In genomic region chr4:16636304-16636703, GRCh38 we compare ENCODE assay signal across 26 cellular contexts.
"Had no signal": no experiment of that assay in that cellular context is flagged by ENCODE, and none has a peak within 500 bp of the region (broad histone marks: within the 10 kb centered on the region; RNA-seq: fewer than 3 reads in every experiment).

No MANE protein-coding gene starts in this region.

- H3K9me3 ChIP-seq: SJCRH30, SK-N-SH had no signal

- H3K27me3 Mint-ChIP-seq: activated CD4-positive, alpha-beta T cell treated with anti-CD3 and anti-CD28 coated beads for 36 hours; activated naive CD4-positive, alpha-beta T cell treated with anti-CD3 and anti-CD28 coated beads, Interleukin-2, amount 50 U/mL, for 24 hours; activated T-cell treated with anti-CD3 and anti-CD28 coated beads, Interleukin-2, amount 50 U/mL, for 24 hours had no signal

- H3K36me3 Mint-ChIP-seq: activated naive CD4-positive, alpha-beta T cell treated with anti-CD3 and anti-CD28 coated beads, Interleukin-2, amount 50 U/mL, for 24 hours had no signal

- H3K4me1 ChIP-seq: Peyer's patch, SJCRH30 had no signal

- DNase-seq: activated CD4-positive, alpha-beta T cell treated with anti-CD3 and anti-CD28 coated beads for 36 hours; activated CD4-positive, alpha-beta T cell treated with anti-CD3 and anti-CD28 coated beads, Interleukin-2, amount 50 U/mL, for 4 hours; activated CD8-positive, alpha-beta memory T cell treated with anti-CD3 and anti-CD28 coated beads, Interleukin-2, amount 50 U/mL, for 48 hours; activated CD8-positive, alpha-beta T cell treated with anti-CD3 and anti-CD28 coated beads, Interleukin-2, amount 10 ng/mL, durations not matched to agents 7 days and 5 days; activated effector memory CD4-positive, alpha-beta T cell treated with Interleukin-2 at 50 U/mL for 16 hours; activated naive CD4-positive, alpha-beta T cell; activated T-cell treated with anti-CD3 and anti-CD28 coated beads, Interleukin-2, amount 50 U/mL, for 24 hours; aorta; central memory CD4-positive, alpha-beta T cell; KG1; NCI-H1048; NCI-H146; NCI-H1930; NCI-H2171; NCI-H2227 treated with DMSO at 0.1 percent for 48 hours; NCI-H446 treated with DMSO at 0.1 percent for 48 hours; NCI-H526 treated with DMSO at 0.1 percent for 48 hours; Peyer's patch; Right ventricle myocardium superior; SJCRH30; SK-N-SH; T-helper 1 cell had no signal

- H3K27ac ChIP-seq: Peyer's patch, RWPE1, SJCRH30, VCaP had no signal

- H3K4me1 Mint-ChIP-seq: activated CD4-positive, alpha-beta T cell treated with anti-CD3 and anti-CD28 coated beads for 36 hours; activated naive CD4-positive, alpha-beta T cell treated with anti-CD3 and anti-CD28 coated beads, Interleukin-2, amount 50 U/mL, for 24 hours had no signal

- H3K9ac ChIP-seq: SK-N-SH had no signal

- H3K4me3 ChIP-seq: Peyer's patch, SJCRH30 had no signal

- H3K27ac Mint-ChIP-seq: activated CD4-positive, alpha-beta T cell treated with anti-CD3 and anti-CD28 coated beads for 36 hours; activated CD8-positive, alpha-beta T cell treated with anti-CD3 and anti-CD28 coated beads, Interleukin-2, amount 10 ng/mL, durations not matched to agents 7 days and 5 days; activated naive CD4-positive, alpha-beta T cell treated with anti-CD3 and anti-CD28 coated beads, Interleukin-2, amount 50 U/mL, for 24 hours; activated T-cell treated with anti-CD3 and anti-CD28 coated beads, Interleukin-2, amount 50 U/mL, for 24 hours; activated T-helper 1 cell treated with anti-CD3 and anti-CD28 coated beads, Interleukin-12 subunit alpha, Interleukin-12 subunit beta, Interleukin-2, Interleukin-4 antibody, amounts not matched to agents 30 ng/mL and 10 ng/mL and 1 ng/mL, durations not matched to agents 14 hours and 24 hours and 36 hours had no signal

- H3K27me3 ChIP-seq: Peyer's patch, SJCRH30 had no signal

- H3K4me3 Mint-ChIP-seq: activated CD4-positive, alpha-beta T cell treated with anti-CD3 and anti-CD28 coated beads for 36 hours; activated CD8-positive, alpha-beta T cell treated with anti-CD3 and anti-CD28 coated beads, Interleukin-2, amount 10 ng/mL, durations not matched to agents 7 days and 5 days; activated naive CD4-positive, alpha-beta T cell treated with anti-CD3 and anti-CD28 coated beads, Interleukin-2, amount 50 U/mL, for 24 hours; activated T-cell treated with anti-CD3 and anti-CD28 coated beads, Interleukin-2, amount 50 U/mL, for 24 hours; activated T-helper 1 cell treated with anti-CD3 and anti-CD28 coated beads, Interleukin-12 subunit alpha, Interleukin-12 subunit beta, Interleukin-2, Interleukin-4 antibody, amounts not matched to agents 30 ng/mL and 10 ng/mL and 1 ng/mL, durations not matched to agents 14 hours and 24 hours and 36 hours had no signal

- H3K36me3 ChIP-seq: Peyer's patch, SJCRH30 had no signal
